Comparison of ENCODE assay signal across 9 cellular contexts in the genomic region with DNA sequence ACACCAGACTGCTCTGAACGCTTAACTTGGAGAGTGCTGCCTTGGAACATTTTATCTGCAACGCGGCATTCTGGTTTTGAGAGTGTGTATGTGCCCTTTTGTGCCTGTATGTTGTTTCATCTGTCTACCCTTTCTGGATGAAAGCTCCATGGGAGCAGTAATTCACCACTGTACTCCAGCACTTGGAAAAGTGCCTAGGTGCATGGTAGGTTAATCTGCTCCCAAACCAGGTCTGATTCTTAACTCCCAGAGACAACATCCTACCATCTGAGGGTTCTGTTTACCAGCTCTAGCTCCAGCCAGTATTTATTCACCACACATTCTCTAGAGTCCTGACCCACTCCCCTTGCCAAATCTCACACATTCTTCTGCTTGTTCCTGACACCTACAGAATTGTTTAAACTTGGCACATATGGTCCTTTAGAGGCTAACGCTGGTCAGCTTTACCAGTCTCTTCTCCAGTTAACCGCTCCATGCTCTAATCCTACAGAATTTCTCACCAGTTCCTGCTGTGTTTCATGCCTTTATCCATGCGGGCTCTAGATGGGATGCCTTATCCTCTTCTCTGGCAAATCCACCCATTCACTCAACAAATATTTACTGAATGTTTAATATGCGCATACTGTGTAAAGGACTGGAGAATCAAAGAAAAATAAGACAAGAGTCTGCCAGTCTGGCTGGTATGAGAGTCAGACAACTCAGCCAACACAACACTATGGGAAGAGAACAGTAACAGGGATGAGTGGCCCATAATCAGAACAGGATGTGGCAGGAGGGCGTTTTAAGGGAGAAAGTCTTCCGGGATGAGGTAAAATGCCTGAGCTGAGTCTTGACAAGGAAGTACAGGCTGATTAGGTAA. TPM values are rescaled to one million over a fixed set of nuclear protein-coding genes. Genes with fewer than 3 reads are reported as not detected.
DNase-seq lines count a peak whose midpoint lies in the region; ATAC-seq, FAIRE-seq and TF ChIP-seq lines count a peak whose summit lies in the region.
"Had no signal": no experiment of that assay in that cellular context is flagged by ENCODE, and none has a peak within 500 bp of the region (broad histone marks: within the 10 kb centered on the region; RNA-seq: fewer than 3 reads in every experiment).

No MANE protein-coding gene starts in this region.

- peaks cover 25% of the 10 kb centered on the region for H3K4me1 Mint-ChIP-seq in GM23338

- H3K27ac Mint-ChIP-seq in GM23338 = peak overlapping the region; percentile 70

- no peaks in the 10 kb centered on the region; the same call in 2 of the 3 replicates for H3K9me3 Mint-ChIP-seq in GM23338

- H3K4me3 ChIP-seq in GM23338 (no peak overlapping the region), bronchial epithelial cell (ENCODE audit: low read depth, low read length) (no peak overlapping the region)
- H3K4me3 ChIP-seq: lung had no signal

- H3K36me3 ChIP-seq in GM23338 (ENCODE audit: insufficient read depth) = no peaks in the 10 kb centered on the region
- H3K36me3 ChIP-seq in bronchial epithelial cell (ENCODE audit: control insufficient read depth, insufficient read depth, low read length) = no peaks in the 10 kb centered on the region

- peaks cover 16% of the 10 kb centered on the region for H4K20me1 ChIP-seq in GM23338 (replicated peaks; ENCODE audit: insufficient read depth)

- peaks cover 16% of the 10 kb centered on the region for H3K4me1 ChIP-seq in GM23338 (ENCODE audit: insufficient read depth)

- H3F3A ChIP-seq in GM23338 (replicated peaks; ENCODE audit: low read depth) = no peaks in the 10 kb centered on the region

- H3K27me3 Mint-ChIP-seq in GM23338 (ENCODE audit: insufficient read depth, low read depth, poor library complexity) = no peaks in the 10 kb centered on the region

- no peak for TF ChIP-seq CTCF in GM23338 (conservative IDR thresholded peaks at IDR 0.05; ENCODE audit: low read depth in 2 of 2)
- TF ChIP-seq CTCF in bronchial epithelial cell (IDR thresholded peaks at IDR 0.05; ENCODE audit: insufficient read depth, low read length, severe bottlenecking) = no peak
- no peak for TF ChIP-seq CTCF in GM20000 (IDR thresholded peaks at IDR 0.05; ENCODE audit: extremely low read depth, missing control alignments)

- peaks cover 40% of the 10 kb centered on the region for H3K79me2 ChIP-seq in GM23338 (replicated peaks; ENCODE audit: insufficient read depth)

- H3K27me3 ChIP-seq in GM23338 (ENCODE audit: insufficient read depth) (no peaks in the 10 kb centered on the region), bronchial epithelial cell (ENCODE audit: control insufficient read depth, insufficient read depth, low read length) (no peaks in the 10 kb centered on the region)

- peak; percentile 74 for ATAC-seq in GM23338
- ATAC-seq in GM18517 (IDR thresholded peaks at IDR 0.05; ENCODE audit: unreplicated experiment) = no peak

- no peak overlapping the region for H3K4me3 Mint-ChIP-seq in GM23338

- H3K4me2 ChIP-seq in GM23338 = peak overlapping the region; percentile 11; the same call in 1 of the 2 replicates

- no peak overlapping the region for H2AFZ ChIP-seq in GM23338

- peaks cover 6% of the 10 kb centered on the region; the same call in 1 of the 2 replicates for H3K9me2 ChIP-seq in GM23338 (ENCODE audit: insufficient read depth)

- peaks cover 8% of the 10 kb centered on the region; the same call in 2 of the 3 replicates for H3K36me3 Mint-ChIP-seq in GM23338 (ENCODE audit: low read depth)

- FAIRE-seq in bronchial epithelial cell (lab: Jason Lieb, UNC) = peak; percentile 50

- H3K27ac ChIP-seq in GM23338 (ENCODE audit: low read depth) = no peak overlapping the region

- peak; percentile 18 for DNase-seq in AG08396 (ENCODE audit: low spot score)
- DNase-seq in GM23338 (ENCODE audit: low spot score) = peak; percentile 45
- peak; percentile 74 for DNase-seq in bronchial epithelial cell (ENCODE audit: low read depth)
- DNase-seq in kidney glomerular epithelial cell (lab: John Stamatoyannopoulos, UW) = peak; percentile 40
- no peak for DNase-seq in D341Med (ENCODE audit: low spot score)
- no peak for DNase-seq in GM20000 (ENCODE audit: low spot score)
- DNase-seq in activated T-cell treated with anti-CD3 and anti-CD28 coated beads, Interleukin-2, amount 50 U/mL, for 1 hour = no peak

TF ChIP-seq in GM23338, 12 proteins besides CTCF, POLR2A, EP300 and RAD21:
- TF ChIP-seq ZNF462 (CRISPR knock-in tag; IDR thresholded peaks at IDR 0.05) (no peak), EZH2 (IDR thresholded peaks at IDR 0.05; ENCODE audit: low read depth, unreplicated experiment) (no peak)

RNA-seq across cellular contexts. Expression of gene MTPN, which starts 46.4 kb away (rescaled TPM):
- total RNA-seq in GM23338 (2014; rRNA removed; shearing (Covaris generic)) = 90.3 and 100 TPM in 2 replicates
- 83.7 and 87.7 TPM in 2 replicates for polyA plus RNA-seq in GM23338 (2016; fragmentation: Nextera tagmentation; extraction: Ambion mirVana)
- 90.6 and 118 TPM in 2 replicates for total RNA-seq in bronchial epithelial cell

Comparison
In these comparisons a context has a peak if more than half of its experiments do, and no peak if none do; other contexts are left out.
1. DNase-seq: peak in AG08396 (single experiment), GM23338 (single experiment), bronchial epithelial cell (single experiment) and kidney glomerular epithelial cell (single experiment); none in D341Med (single experiment), GM20000 (single experiment) and activated T-cell treated with anti-CD3 and anti-CD28 coated beads, Interleukin-2, amount 50 U/mL, for 1 hour (single experiment).